In the genomic region with DNA sequence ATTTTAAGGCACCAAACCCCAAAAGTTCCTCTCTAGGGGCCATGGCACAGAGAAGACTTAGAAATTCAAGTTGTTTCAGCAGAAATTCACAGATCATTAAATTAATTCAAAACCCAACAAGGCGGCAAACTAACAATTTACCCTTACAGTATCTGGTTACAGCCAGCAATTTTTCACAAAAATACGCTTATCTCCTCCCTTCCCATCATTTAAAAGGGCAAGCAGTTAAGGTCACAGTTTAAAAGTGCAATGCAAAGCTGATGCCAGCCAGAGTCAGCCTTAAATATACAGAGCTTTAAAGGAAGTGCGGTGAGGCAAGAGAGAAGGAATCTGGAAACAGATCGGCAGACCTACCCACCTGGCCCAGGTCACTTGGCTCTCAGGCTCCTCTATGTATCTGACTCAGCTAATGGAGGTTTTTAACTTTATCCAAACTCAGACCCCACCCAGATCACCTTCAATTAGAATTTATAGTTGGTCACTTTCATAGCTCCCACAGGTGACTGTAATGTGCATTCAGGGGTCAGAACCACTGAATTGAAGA, we compare ENCODE assay signal across 18 cellular contexts. TPM values are rescaled to one million over a fixed set of nuclear protein-coding genes. Genes with fewer than 3 reads are reported as not detected.
DNase-seq lines count a peak whose midpoint lies in the region; ATAC-seq and TF ChIP-seq lines count a peak whose summit lies in the region.
"Had no signal": no experiment of that assay in that cellular context is flagged by ENCODE, and none has a peak within 500 bp of the region (broad histone marks: within the 10 kb centered on the region; RNA-seq: fewer than 3 reads in every experiment).

No MANE protein-coding gene starts in this region.

- H3K4me3 ChIP-seq in neuronal stem cell (ENCODE audit: low read length in 2 of 2) (no peak overlapping the region), lower lobe of right lung (no peak overlapping the region)
- H3K4me3 ChIP-seq: PC-9, SJCRH30 had no signal

- no peaks in the 10 kb centered on the region for H3K9me3 ChIP-seq in neuronal stem cell (replicated peaks in 1 of 2; ENCODE audit: control insufficient read depth in 2 of 2, insufficient read depth in 1 of 2, low read depth in 1 of 2, low read length in 2 of 2)
- no peaks in the 10 kb centered on the region for H3K9me3 ChIP-seq in lower lobe of right lung
- H3K9me3 ChIP-seq: SJCRH30 had no signal

- H3K36me3 ChIP-seq in neuronal stem cell (replicated peaks in 1 of 2; ENCODE audit: control insufficient read depth in 2 of 2, insufficient read depth in 2 of 2, low read length in 2 of 2) (no peaks in the 10 kb centered on the region), lower lobe of right lung (no peaks in the 10 kb centered on the region)
- H3K36me3 ChIP-seq: SJCRH30 had no signal

- H3K4me2 ChIP-seq in neuronal stem cell (ENCODE audit: insufficient read depth, low read length, poor library complexity, severe bottlenecking) = no peak overlapping the region
- H3K4me2 ChIP-seq: KMS-11, PC-9 had no signal

- H3K27ac Mint-ChIP-seq in glutamatergic neuron (ENCODE audit: unreplicated experiment) = no peak overlapping the region
- H3K27ac Mint-ChIP-seq: CD4-positive, alpha-beta T cell had no signal

- no peak overlapping the region for H2BK5ac ChIP-seq in neuronal stem cell (ENCODE audit: low read length)

- H2BK120ac ChIP-seq in neuronal stem cell (ENCODE audit: low read depth, low read length) = no peak overlapping the region

- DNase-seq in DMS79 (lab: John Stamatoyannopoulos, UW) (peak; percentile 8), NCI-H69 (lab: John Stamatoyannopoulos, UW) (peak; percentile 85), glutamatergic neuron (no peak), neuronal stem cell (ENCODE audit: low spot score) (no peak), NCI-H187 (lab: John Stamatoyannopoulos, UW) (no peak), Ammon's horn (ENCODE audit: low spot score) (no peak), lower lobe of right lung (no peak)
- DNase-seq in stimulated activated CD4-positive, alpha-beta T cell treated with anti-CD3 and anti-CD28 coated beads, Interleukin-4, amount 100 ng/mL, for 24 hours = no peak
- DNase-seq: CD4-positive, alpha-beta T cell; H7; NCI-H1048; NCI-H2171 treated with DMSO at 0.1 percent for 48 hours; PC-9; SJCRH30 had no signal

- peak overlapping the region; percentile 76 for H4K8ac ChIP-seq in neuronal stem cell (ENCODE audit: low read depth, low read length)

- H2BK15ac ChIP-seq in neuronal stem cell (ENCODE audit: low read length) = no peak overlapping the region

- H3K4me1 ChIP-seq in neuronal stem cell (ENCODE audit: control insufficient read depth in 2 of 2, insufficient read depth in 1 of 2, low read depth in 1 of 2, low read length in 2 of 2) = peaks cover 2% of the 10 kb centered on the region in 2 donors
- H3K4me1 ChIP-seq in lower lobe of right lung = peaks cover 5% of the 10 kb centered on the region
- H3K4me1 ChIP-seq: SJCRH30 had no signal

- H3K36me3 Mint-ChIP-seq in glutamatergic neuron (ENCODE audit: unreplicated experiment) = no peaks in the 10 kb centered on the region

- no peak overlapping the region for H3K4ac ChIP-seq in neuronal stem cell (ENCODE audit: low read length)

- no peak overlapping the region for H3K23ac ChIP-seq in neuronal stem cell (ENCODE audit: low read depth, low read length, poor library complexity)

- H2AK5ac ChIP-seq in neuronal stem cell (ENCODE audit: low read depth, low read length) = no peak overlapping the region

- H3K27me3 Mint-ChIP-seq in glutamatergic neuron (ENCODE audit: unreplicated experiment) = peaks cover 3% of the 10 kb centered on the region

- no peak overlapping the region for H2AFZ ChIP-seq in neuronal stem cell (ENCODE audit: low read length)
- H2AFZ ChIP-seq: PC-9 had no signal

- no peak overlapping the region for H3K27ac ChIP-seq in neuronal stem cell (replicated peaks; ENCODE audit: low read length)
- H3K27ac ChIP-seq in lower lobe of right lung = no peak overlapping the region
- H3K27ac ChIP-seq: HL-60, KMS-11, PC-9, SJCRH30 had no signal

- no peak overlapping the region for H3K14ac ChIP-seq in neuronal stem cell (ENCODE audit: low read length)

- TF ChIP-seq CTCF in glutamatergic neuron (IDR thresholded peaks at IDR 0.05; ENCODE audit: partially characterized antibody, unreplicated experiment) (no peak), lower lobe of right lung (IDR thresholded peaks at IDR 0.05) (no peak)

- H3K9ac ChIP-seq in neuronal stem cell (ENCODE audit: low read depth, low read length, poor library complexity) = no peak overlapping the region
- H3K9ac ChIP-seq: KMS-11 had no signal

- peaks cover 13% of the 10 kb centered on the region for H3K9me3 Mint-ChIP-seq in glutamatergic neuron (ENCODE audit: unreplicated experiment)

- ATAC-seq in lower lobe of right lung = no peak

- H4K91ac ChIP-seq in neuronal stem cell (ENCODE audit: low read depth, low read length, poor library complexity) = no peak overlapping the region

- no CpG with 5 or more reads among the region's 4 CpGs for WGBS in neuronal stem cell (ENCODE audit: extremely low coverage in 2 of 2, insufficient read length in 2 of 2, insufficient replicate concordance in 1 of 2), 2 donors

- no peaks in the 10 kb centered on the region for H3K79me1 ChIP-seq in neuronal stem cell (ENCODE audit: low read depth, low read length)

- H2BK12ac ChIP-seq in neuronal stem cell (ENCODE audit: low read length) = no peak overlapping the region

- H3K4me1 Mint-ChIP-seq in glutamatergic neuron (ENCODE audit: low read depth, unreplicated experiment) = peaks cover 80% of the 10 kb centered on the region

- H3K18ac ChIP-seq in neuronal stem cell (ENCODE audit: low read length) = no peak overlapping the region

- peak overlapping the region; percentile 44 for H3K4me3 Mint-ChIP-seq in glutamatergic neuron (ENCODE audit: unreplicated experiment)
- H3K4me3 Mint-ChIP-seq: CD4-positive, alpha-beta T cell had no signal

- H3K27me3 ChIP-seq in neuronal stem cell (ENCODE audit: control insufficient read depth in 3 of 3, insufficient read depth in 3 of 3, low read depth in 1 of 3, low read length in 3 of 3) (no peaks in the 10 kb centered on the region), lower lobe of right lung (ENCODE audit: low read depth) (no peaks in the 10 kb centered on the region)
- H3K27me3 ChIP-seq: SJCRH30 had no signal

- intact Hi-C loops in lower lobe of right lung (cut with DNase I) = no loop called here

RNA-seq across cellular contexts. Expression of a gene that starts 31.0 kb away (rescaled TPM):
- 125 TPM for total RNA-seq in glutamatergic neuron (ENCODE audit: unreplicated experiment)
- 1.9 TPM for polyA plus RNA-seq in neuronal stem cell (2013, experiment 1 of 2)
- 1.8 TPM for polyA plus RNA-seq in neuronal stem cell (2013, experiment 2 of 2)
- total RNA-seq in lower lobe of right lung = 44.8 TPM
- total RNA-seq: HT1080, M059J had no signal

Comparison
In these comparisons a context has a peak if more than half of its experiments do, and no peak if none do; other contexts are left out.
1. DNase-seq: peak in DMS79 (single experiment) and NCI-H69 (single experiment); none in glutamatergic neuron (single experiment), neuronal stem cell (single experiment), stimulated activated CD4-positive, alpha-beta T cell treated with anti-CD3 and anti-CD28 coated beads, Interleukin-4, amount 100 ng/mL, for 24 hours (single experiment), NCI-H187 (0 of 2), Ammon's horn (single experiment) and lower lobe of right lung (single experiment).